11 cellular contexts compared by ENCODE assay signal in the genomic region with DNA sequence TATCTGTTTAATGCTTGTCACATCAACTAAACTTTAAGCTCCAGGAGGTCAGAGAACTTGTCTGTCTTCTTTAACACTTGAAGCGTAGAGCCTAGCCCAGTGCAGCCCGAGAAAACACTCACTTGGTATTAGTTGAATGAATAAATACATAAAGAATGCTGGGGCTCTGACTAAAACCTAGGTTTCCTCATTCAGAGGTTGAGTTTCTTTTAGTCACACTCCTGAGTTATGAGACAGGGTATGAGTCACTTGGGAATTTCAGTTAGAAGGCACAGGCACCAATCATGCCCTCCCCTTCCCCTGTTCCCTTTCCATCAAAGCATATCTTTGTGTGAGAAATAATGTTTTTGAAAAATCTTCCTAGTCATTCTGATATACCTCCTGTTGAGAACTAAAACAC.
DNase-seq lines count a peak whose midpoint lies in the region; ATAC-seq and TF ChIP-seq lines count a peak whose summit lies in the region.
"Had no signal": no experiment of that assay in that cellular context is flagged by ENCODE, and none has a peak within 500 bp of the region (broad histone marks: within the 10 kb centered on the region; RNA-seq: fewer than 3 reads in every experiment).

No MANE protein-coding gene starts in this region.

- H3K4me1 ChIP-seq in CD8-positive, alpha-beta memory T cell (ENCODE audit: insufficient read depth, low read length) = no peaks in the 10 kb centered on the region

- H3K27me3 Mint-ChIP-seq in activated CD4-positive, alpha-beta T cell treated with anti-CD3 and anti-CD28 coated beads, Interleukin-2, amount 10 ng/mL, durations not matched to agents 7 days and 5 days = no peaks in the 10 kb centered on the region
- no peaks in the 10 kb centered on the region for H3K27me3 Mint-ChIP-seq in CD8-positive, alpha-beta memory T cell
- peaks cover 0 to 2% of the 10 kb centered on the region in 2 donors for H3K27me3 Mint-ChIP-seq in natural killer cell (ENCODE audit: low read depth in 2 of 2)
- H3K27me3 Mint-ChIP-seq in effector memory CD8-positive, alpha-beta T cell = no peaks in the 10 kb centered on the region

- no peaks in the 10 kb centered on the region for H3K4me1 Mint-ChIP-seq in activated CD4-positive, alpha-beta T cell treated with anti-CD3 and anti-CD28 coated beads, Interleukin-2, amount 10 ng/mL, durations not matched to agents 7 days and 5 days
- peaks cover 3 to 8% (median 6%) of the 10 kb centered on the region in 3 donors for H3K4me1 Mint-ChIP-seq in CD8-positive, alpha-beta memory T cell
- no peaks in the 10 kb centered on the region for H3K4me1 Mint-ChIP-seq in natural killer cell
- H3K4me1 Mint-ChIP-seq in effector memory CD8-positive, alpha-beta T cell (ENCODE audit: low read depth in 2 of 2) = peaks cover 4 to 6% of the 10 kb centered on the region in 2 donors

- POLR2A ChIA-PET in activated CD4-positive, alpha-beta T cell treated with anti-CD3 and anti-CD28 coated beads, Interleukin-2, amount 10 ng/mL, durations not matched to agents 7 days and 5 days (lab: Charles Lee) = no interaction called here
- POLR2A ChIA-PET in CD8-positive, alpha-beta memory T cell (lab: Charles Lee) = no interaction called here

- CTCF ChIA-PET in activated CD4-positive, alpha-beta T cell treated with anti-CD3 and anti-CD28 coated beads, Interleukin-2, amount 10 ng/mL, durations not matched to agents 7 days and 5 days (lab: Charles Lee) = no interaction called here
- CTCF ChIA-PET in CD8-positive, alpha-beta memory T cell (lab: Charles Lee) = no interaction called here

- DNase-seq in activated CD4-positive, alpha-beta T cell treated with anti-CD3 and anti-CD28 coated beads, Interleukin-2, amount 50 U/mL, for 48 hours = peak; percentile 7 to 15
- no peak for DNase-seq in activated CD4-positive, alpha-beta T cell treated with anti-CD3 and anti-CD28 coated beads, Interleukin-2, amount 10 ng/mL, durations not matched to agents 7 days and 5 days
- DNase-seq in Kasumi-1 (lab: John Stamatoyannopoulos, UW) (peak; percentile 4 to 21), dermis microvascular lymphatic vessel endothelial cell (ENCODE audit: low read depth in 2 of 2) (peak; percentile 1 to 79), retinal pigment epithelial cell (ENCODE audit: low read depth) (peak; percentile 97), natural killer cell (no peak)
- DNase-seq in CD8-positive, alpha-beta memory T cell = no peak
- DNase-seq in effector memory CD8-positive, alpha-beta T cell = no peak
- DNase-seq: activated effector memory CD4-positive, alpha-beta T cell treated with anti-CD3 and anti-CD28 coated beads, Interleukin-2, amount 50 U/mL, for 16 hours; kidney had no signal

- H3K36me3 Mint-ChIP-seq in activated CD4-positive, alpha-beta T cell treated with anti-CD3 and anti-CD28 coated beads, Interleukin-2, amount 10 ng/mL, durations not matched to agents 7 days and 5 days (ENCODE audit: low read depth) = no peaks in the 10 kb centered on the region
- no peaks in the 10 kb centered on the region for H3K36me3 Mint-ChIP-seq in CD8-positive, alpha-beta memory T cell
- no peaks in the 10 kb centered on the region for H3K36me3 Mint-ChIP-seq in natural killer cell
- H3K36me3 Mint-ChIP-seq in effector memory CD8-positive, alpha-beta T cell (ENCODE audit: insufficient read depth) = no peaks in the 10 kb centered on the region

- H3K36me3 ChIP-seq in CD8-positive, alpha-beta memory T cell (ENCODE audit: insufficient read depth, low read length) = no peaks in the 10 kb centered on the region
- H3K36me3 ChIP-seq: BLaER1 treated with 17β-estradiol and CSF1 and Interleukin-3, amounts not matched to agents 10 nM and 100 nM had no signal

- intact Hi-C loops in natural killer cell (cut with micrococcal nuclease) = no loop called here

- no peaks in the 10 kb centered on the region for H3K27me3 ChIP-seq in CD8-positive, alpha-beta memory T cell (ENCODE audit: insufficient read depth, low read length, poor library complexity, severe bottlenecking)
- H3K27me3 ChIP-seq: BLaER1 treated with 17β-estradiol and CSF1 and Interleukin-3, amounts not matched to agents 10 nM and 100 nM had no signal

- no peak overlapping the region for H3K4me3 ChIP-seq in retinal pigment epithelial cell (ENCODE audit: low read length)
- H3K4me3 ChIP-seq in CD8-positive, alpha-beta memory T cell (ENCODE audit: low read length) = no peak overlapping the region
- H3K4me3 ChIP-seq: BLaER1 treated with 17β-estradiol and CSF1 and Interleukin-3, amounts not matched to agents 10 nM and 100 nM had no signal

- no peak for TF ChIP-seq CTCF in retinal pigment epithelial cell (conservative IDR thresholded peaks at IDR 0.05; ENCODE audit: low read depth, low read length)
- TF ChIP-seq CTCF in natural killer cell (IDR thresholded peaks at IDR 0.05) = no peak

- no peak for ATAC-seq in natural killer cell
- no peak for ATAC-seq in effector memory CD8-positive, alpha-beta T cell (replicated peaks)

- H3K9me3 Mint-ChIP-seq in activated CD4-positive, alpha-beta T cell treated with anti-CD3 and anti-CD28 coated beads, Interleukin-2, amount 10 ng/mL, durations not matched to agents 7 days and 5 days = no peaks in the 10 kb centered on the region
- no peaks in the 10 kb centered on the region for H3K9me3 Mint-ChIP-seq in CD8-positive, alpha-beta memory T cell
- no peaks in the 10 kb centered on the region for H3K9me3 Mint-ChIP-seq in natural killer cell
- no peaks in the 10 kb centered on the region for H3K9me3 Mint-ChIP-seq in effector memory CD8-positive, alpha-beta T cell

- H3K9me3 ChIP-seq in CD8-positive, alpha-beta memory T cell (ENCODE audit: low read length) = no peaks in the 10 kb centered on the region
- H3K9me3 ChIP-seq: BLaER1 treated with 17β-estradiol and CSF1 and Interleukin-3, amounts not matched to agents 10 nM and 100 nM had no signal

- no peak overlapping the region for H3K4me3 Mint-ChIP-seq in activated CD4-positive, alpha-beta T cell treated with anti-CD3 and anti-CD28 coated beads, Interleukin-2, amount 10 ng/mL, durations not matched to agents 7 days and 5 days
- H3K4me3 Mint-ChIP-seq in CD8-positive, alpha-beta memory T cell = no peak overlapping the region
- H3K4me3 Mint-ChIP-seq in natural killer cell = no peak overlapping the region
- no peak overlapping the region for H3K4me3 Mint-ChIP-seq in effector memory CD8-positive, alpha-beta T cell

- no peak overlapping the region for H3K27ac ChIP-seq in CD8-positive, alpha-beta memory T cell (ENCODE audit: low read depth, low read length)
- H3K27ac ChIP-seq: BLaER1 treated with 17β-estradiol and CSF1 and Interleukin-3, amounts not matched to agents 10 nM and 100 nM had no signal

- H3K27ac Mint-ChIP-seq in activated CD4-positive, alpha-beta T cell treated with anti-CD3 and anti-CD28 coated beads, Interleukin-2, amount 10 ng/mL, durations not matched to agents 7 days and 5 days = no peak overlapping the region
- H3K27ac Mint-ChIP-seq in CD8-positive, alpha-beta memory T cell = no peak overlapping the region
- H3K27ac Mint-ChIP-seq in natural killer cell = no peak overlapping the region
- H3K27ac Mint-ChIP-seq in effector memory CD8-positive, alpha-beta T cell = no peak overlapping the region

Comparison
In these comparisons a context has a peak if more than half of its experiments do, and no peak if none do; other contexts are left out.
1. DNase-seq: peak in activated CD4-positive, alpha-beta T cell treated with anti-CD3 and anti-CD28 coated beads, Interleukin-2, amount 50 U/mL, for 48 hours (2 of 2), Kasumi-1 (2 of 2), dermis microvascular lymphatic vessel endothelial cell (2 of 2) and retinal pigment epithelial cell (single experiment); none in activated CD4-positive, alpha-beta T cell treated with anti-CD3 and anti-CD28 coated beads, Interleukin-2, amount 10 ng/mL, durations not matched to agents 7 days and 5 days (single experiment), CD8-positive, alpha-beta memory T cell (0 of 5), natural killer cell (single experiment) and effector memory CD8-positive, alpha-beta T cell (0 of 3).